In the genomic region with DNA sequence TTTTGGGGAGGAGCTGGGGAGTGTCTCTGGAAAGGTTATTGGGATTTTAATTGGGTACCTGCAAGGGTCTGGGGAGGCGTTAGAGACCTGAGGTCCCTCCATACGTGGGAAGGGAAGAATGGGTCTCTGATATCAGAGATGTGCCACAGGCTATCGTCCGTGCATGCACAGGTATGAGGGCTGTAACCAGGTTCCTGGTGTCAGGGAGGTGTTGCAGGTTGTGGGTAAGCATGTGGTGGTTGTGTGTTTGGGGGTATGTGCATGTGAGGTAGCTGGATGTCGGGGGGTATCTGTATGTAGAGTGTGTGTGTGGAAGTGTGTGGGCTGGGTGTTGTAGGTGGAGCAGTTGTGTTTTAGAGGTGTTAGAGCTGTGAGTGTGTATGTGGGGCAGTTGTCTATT, we compare ENCODE assay signal across 22 cellular contexts. TPM values are rescaled to one million over a fixed set of nuclear protein-coding genes. Genes with fewer than 3 reads are reported as not detected.
DNase-seq lines count a peak whose midpoint lies in the region; ATAC-seq, FAIRE-seq and TF ChIP-seq lines count a peak whose summit lies in the region.
"Had no signal": no experiment of that assay in that cellular context is flagged by ENCODE, and none has a peak within 500 bp of the region (broad histone marks: within the 10 kb centered on the region; RNA-seq: fewer than 3 reads in every experiment).

No MANE protein-coding gene starts in this region.

- no peak overlapping the region for H3K14ac ChIP-seq in H1 (ENCODE audit: insufficient read length)

- no peak overlapping the region for H4K8ac ChIP-seq in H1 (ENCODE audit: extremely low read depth, insufficient read depth, low read length)

- H3K18ac ChIP-seq in H1 (ENCODE audit: extremely low read depth, low read length) = no peak overlapping the region

- TF ChIP-seq EP300 in H1 (IDR thresholded peaks at IDR 0.05; ENCODE audit: borderline replicate concordance in 1 of 2, low read depth in 2 of 2, low read length in 2 of 2) = no peak
- TF ChIP-seq EP300 in ovary (IDR thresholded peaks at IDR 0.05) = no peak

- peaks cover 14% of the 10 kb centered on the region; the same call in 1 of the 2 replicates for H3K23me2 ChIP-seq in H1 (ENCODE audit: low read depth, low read length)

- no peak overlapping the region for H3K56ac ChIP-seq in H1 (replicated peaks; ENCODE audit: insufficient read length, low read depth, low read length)

- no peak overlapping the region for H2AFZ ChIP-seq in H1 (ENCODE audit: low read length)

- no peak overlapping the region for H2BK5ac ChIP-seq in H1 (ENCODE audit: low read depth, low read length)

- POLR2A ChIA-PET in H1 (lab: Charles Lee; ENCODE audit: partially characterized antibody) = interaction anchor here (0.7 to 13.5 kb wide), 6 partner anchors 9 to 99 kb away, joined by 3 to 355 read pairs (median 7); a partner anchor contains a TSS

- no peak overlapping the region for H2BK15ac ChIP-seq in H1 (ENCODE audit: low read length)

- no peak overlapping the region for H2BK12ac ChIP-seq in H1 (ENCODE audit: low read depth, low read length)

- H3K36me3 ChIP-seq in H1 (ENCODE audit: control insufficient read depth in 2 of 4, insufficient read depth in 4 of 4, low read length in 3 of 4) (no peaks in the 10 kb centered on the region), ovary (no peaks in the 10 kb centered on the region), aorta (ENCODE audit: control insufficient read depth in 1 of 2, insufficient read depth in 2 of 2, low read length in 1 of 2) (no peaks in the 10 kb centered on the region), BE2C (no peaks in the 10 kb centered on the region)

- no peak for FAIRE-seq in H1 (lab: Jason Lieb, UNC)
- FAIRE-seq: HTR-8/SVneo had no signal

- TF ChIP-seq CTCF in H1 (IDR thresholded peaks at IDR 0.05; ENCODE audit: control extremely low read depth in 1 of 3, insufficient read depth in 1 of 3, low read depth in 1 of 3, low read length in 3 of 3) = no peak
- no peak for TF ChIP-seq CTCF in ovary (IDR thresholded peaks at IDR 0.05)
- no peak for TF ChIP-seq CTCF in BE2C (IDR thresholded peaks at IDR 0.05; ENCODE audit: low read depth, low read length)

- CTCF ChIA-PET in H1 (lab: Charles Lee; ENCODE audit: partially characterized antibody) = interaction anchor here (1.0 to 37.8 kb wide), 12 partner anchors 10 to 229 kb away, joined by 3 to 1807 read pairs (median 4); a partner anchor contains a TSS

- no peak overlapping the region for H3K4me3 ChIP-seq in H1 (ENCODE audit: extremely low read depth in 1 of 4, insufficient read depth in 2 of 4, low read depth in 3 of 4, low read length in 4 of 4)
- H3K4me3 ChIP-seq in ovary = no peak overlapping the region
- H3K4me3 ChIP-seq in aorta (ENCODE audit: low read length in 2 of 2) = no peak overlapping the region
- no peak overlapping the region for H3K4me3 ChIP-seq in BE2C (ENCODE audit: low read depth, low read length)
- H3K4me3 ChIP-seq: upper lobe of left lung had no signal

- no peak for DNase-seq in stimulated activated naive CD8-positive, alpha-beta T cell treated with anti-CD3 and anti-CD28 coated beads, Interleukin-15, amount 100 ng/mL, for 72 hours
- DNase-seq in stimulated activated naive CD8-positive, alpha-beta T cell treated with anti-CD3 and anti-CD28 coated beads, Interleukin-15, Interleukin-2, amounts not matched to agents 100 U/mL and 50 U/mL, for 24 hours = no peak
- DNase-seq in H1 (ENCODE audit: low read depth in 1 of 2, low spot score in 2 of 2) (no peak), ovary (no peak), aorta (no peak), BE2C (no peak)
- no peak for DNase-seq in stimulated activated CD4-positive, alpha-beta T cell treated with anti-CD3 and anti-CD28 coated beads, Interleukin-15, amount 100 ng/mL, for 24 hours
- DNase-seq: activated B cell treated with CpG ODN at 0.5 μM for 24 hours, activated T-cell treated with anti-CD3 and anti-CD28 coated beads for 4 hours, AML-193, DMS 273 treated with DMSO at 0.1 percent for 48 hours, hippocampal formation, left colon, MM.1S, NCI-H2029, NCI-H526, T-cell, upper lobe of left lung had no signal

- 87% methylated on average over 5 of the region's 5 CpGs; no CpG with 5 or more reads in 1 of the 2 experiments for WGBS in H1 (ENCODE audit: extremely low coverage in 1 of 2, insufficient coverage in 1 of 2, insufficient read length in 1 of 2, insufficient replicate concordance in 2 of 2, low coverage in 1 of 2, low lambda C conversion rate in 2 of 2, missing lambda C conversion rate in 1 of 2), 2 experiments
- WGBS in ovary, 3 donors = 65 to 73% (median 72%) methylated on average over 5 of the region's 5 CpGs
- WGBS in aorta, 2 donors = 53 to 59% methylated on average over 5 of the region's 5 CpGs

- peak overlapping the region in 1 of 2 experiments; percentile 64; a peak in 1 of 4 replicates for H3K4me2 ChIP-seq in H1 (ENCODE audit: insufficient read depth in 1 of 2, low read depth in 2 of 2, low read length in 2 of 2)

- no peak overlapping the region for H2BK120ac ChIP-seq in H1 (replicated peaks; ENCODE audit: low read depth, low read length)

- H3K4me3 Mint-ChIP-seq in stimulated activated naive CD8-positive, alpha-beta T cell treated with anti-CD3 and anti-CD28 coated beads, Interleukin-15, amount 100 ng/mL, for 72 hours = no peak overlapping the region
- H3K4me3 Mint-ChIP-seq: activated B cell treated with CpG ODN at 0.5 μM for 24 hours, T-cell had no signal

- TF ChIP-seq POLR2A in H1 (IDR thresholded peaks at IDR 0.05; ENCODE audit: control extremely low read depth in 1 of 2, low read depth in 2 of 2, low read length in 2 of 2) = no peak
- no peak for TF ChIP-seq POLR2A in ovary (IDR thresholded peaks at IDR 0.05)

- peak overlapping the region; percentile 42 for H3K4ac ChIP-seq in H1 (replicated peaks; ENCODE audit: insufficient read length, low read depth, low read length)

- H3K27me3 Mint-ChIP-seq in stimulated activated naive CD8-positive, alpha-beta T cell treated with anti-CD3 and anti-CD28 coated beads, Interleukin-15, amount 100 ng/mL, for 72 hours = no peaks in the 10 kb centered on the region
- H3K27me3 Mint-ChIP-seq: activated B cell treated with CpG ODN at 0.5 μM for 24 hours, progenitor cell of endocrine pancreas, T-cell had no signal

- H3K4me1 ChIP-seq in H1 (replicated peaks in 1 of 4; ENCODE audit: control insufficient read depth in 3 of 4, insufficient read depth in 4 of 4, low read length in 3 of 4) = peaks cover 26 to 76% (median 58%) of the 10 kb centered on the region in 4 experiments
- H3K4me1 ChIP-seq in ovary (ENCODE audit: insufficient read depth) = peaks cover 73% of the 10 kb centered on the region
- peaks cover 0 to 3% of the 10 kb centered on the region in 2 donors for H3K4me1 ChIP-seq in aorta (ENCODE audit: control insufficient read depth in 1 of 2, insufficient read depth in 2 of 2, low read length in 2 of 2)
- H3K4me1 ChIP-seq in BE2C = peaks cover 42% of the 10 kb centered on the region

- peaks cover 16 to 55% of the 10 kb centered on the region in 2 experiments for H4K20me1 ChIP-seq in H1 (replicated peaks in 1 of 2; ENCODE audit: control insufficient read depth in 1 of 2, insufficient read depth in 2 of 2, low read length in 2 of 2)

- H4K91ac ChIP-seq in H1 (replicated peaks; ENCODE audit: insufficient read length, low read length) = no peak overlapping the region

- no peak overlapping the region for H3K23ac ChIP-seq in H1 (ENCODE audit: insufficient read length)

- no peak overlapping the region for H3K9ac ChIP-seq in H1 (replicated peaks in 1 of 4; ENCODE audit: extremely low read depth in 1 of 4, low read depth in 3 of 4, low read length in 3 of 4)

- no peaks in the 10 kb centered on the region for H3K9me3 ChIP-seq in H1 (ENCODE audit: insufficient read depth in 2 of 2, low read depth in 1 of 2, low read length in 1 of 2)
- H3K9me3 ChIP-seq in ovary = no peaks in the 10 kb centered on the region
- no peaks in the 10 kb centered on the region for H3K9me3 ChIP-seq in aorta (ENCODE audit: control insufficient read depth, low read length)
- H3K9me3 ChIP-seq in BE2C = no peaks in the 10 kb centered on the region
- H3K9me3 ChIP-seq: upper lobe of left lung had no signal

- no peak for TF ChIP-seq RAD21 in H1 (IDR thresholded peaks at IDR 0.05 in 1 of 2, conservative IDR thresholded peaks at IDR 0.05 in 1 of 2; ENCODE audit: low read depth in 2 of 2, low read length in 2 of 2)

- no peak overlapping the region for H4K5ac ChIP-seq in H1 (ENCODE audit: insufficient read length, low read depth, low read length)

- peaks cover 40% of the 10 kb centered on the region for H3K79me1 ChIP-seq in H1 (ENCODE audit: low read depth, low read length)

- no peaks in the 10 kb centered on the region for H3K9me3 Mint-ChIP-seq in stimulated activated naive CD8-positive, alpha-beta T cell treated with anti-CD3 and anti-CD28 coated beads, Interleukin-15, amount 100 ng/mL, for 72 hours
- H3K9me3 Mint-ChIP-seq: activated B cell treated with CpG ODN at 0.5 μM for 24 hours; activated naive CD4-positive, alpha-beta T cell treated with anti-CD3 and anti-CD28 coated beads, Interleukin-2, amount 50 U/mL, for 72 hours; T-cell had no signal

- peaks cover 5 to 89% of the 10 kb centered on the region in 2 experiments; a peak in 3 of 4 replicates for H3K79me2 ChIP-seq in H1 (ENCODE audit: control insufficient read depth in 1 of 2, insufficient read depth in 2 of 2, low read length in 2 of 2)

- no peak overlapping the region for H3K27ac Mint-ChIP-seq in stimulated activated naive CD8-positive, alpha-beta T cell treated with anti-CD3 and anti-CD28 coated beads, Interleukin-15, amount 100 ng/mL, for 72 hours
- H3K27ac Mint-ChIP-seq: activated B cell treated with CpG ODN at 0.5 μM for 24 hours; activated naive CD4-positive, alpha-beta T cell treated with anti-CD3 and anti-CD28 coated beads, Interleukin-2, amount 50 U/mL, for 72 hours; progenitor cell of endocrine pancreas; T-cell had no signal

- ATAC-seq in stimulated activated naive CD8-positive, alpha-beta T cell treated with anti-CD3 and anti-CD28 coated beads, Interleukin-15, amount 100 ng/mL, for 72 hours = peak; percentile 21
- ATAC-seq in stimulated activated naive CD8-positive, alpha-beta T cell treated with anti-CD3 and anti-CD28 coated beads, Interleukin-15, Interleukin-2, amounts not matched to agents 100 U/mL and 50 U/mL, for 24 hours = no peak
- no peak for ATAC-seq in HG03342 (IDR thresholded peaks at IDR 0.05; ENCODE audit: unreplicated experiment)
- ATAC-seq in aorta (ENCODE audit: low FRiP score) = no peak
- ATAC-seq: left colon had no signal

- no peak overlapping the region for H2AK5ac ChIP-seq in H1 (ENCODE audit: low read depth, low read length)

- no peaks in the 10 kb centered on the region for H3K4me1 Mint-ChIP-seq in stimulated activated naive CD8-positive, alpha-beta T cell treated with anti-CD3 and anti-CD28 coated beads, Interleukin-15, amount 100 ng/mL, for 72 hours

- H3K27ac ChIP-seq in H1 (ENCODE audit: low read depth, low read length) (no peak overlapping the region), ovary (peak overlapping the region; percentile 30 to 71), aorta (ENCODE audit: low read depth in 1 of 2, low read length in 2 of 2) (no peak overlapping the region)

- H3K27me3 ChIP-seq in H1 (replicated peaks in 1 of 4; ENCODE audit: control insufficient read depth in 3 of 4, extremely low read depth in 1 of 4, insufficient read depth in 3 of 4, low read length in 3 of 4) (no peaks in the 10 kb centered on the region; a peak in 1 of 7 replicates), ovary (no peaks in the 10 kb centered on the region), aorta (ENCODE audit: control insufficient read depth in 1 of 2, insufficient read depth in 2 of 2, low read length in 1 of 2) (no peaks in the 10 kb centered on the region), BE2C (no peaks in the 10 kb centered on the region)
- H3K27me3 ChIP-seq: upper lobe of left lung had no signal

- H2BK20ac ChIP-seq in H1 (ENCODE audit: low read length) = 0 out of 2 replicates have a peak overlapping the region, but pooled peaks have one; percentile 32

- intact Hi-C loops in ovary (cut with DNase I) (no loop called here), aorta (cut with DNase I) (no loop called here)

RNA-seq across cellular contexts. Expression of a gene that starts 8.3 kb away (rescaled TPM):
- 35.1 and 39.4 TPM in 2 replicates for total RNA-seq in H1 (2021; fragmentation: NEBNext Ultra II Directional; extraction: Animal tissue kit (Norgen Biotek cat#: 25700))
- polyA plus RNA-seq in H1 (2011; rRNA removed) = 4.4 and 8.6 TPM in 2 replicates
- polyA plus RNA-seq in H1 (2011; cell fraction: cytosol; rRNA removed) = 3.3 TPM
- 17.1 TPM for polyA plus RNA-seq in H1 (2011; cell fraction: nucleus; rRNA removed)
- 18.4 to 23.0 TPM (median 21.1 TPM) in 4 replicates for polyA plus RNA-seq in H1 (2012, experiment 1 of 2)
- polyA plus RNA-seq in H1 (2012, experiment 2 of 2) = 17.0 TPM
- 11.2 TPM for polyA plus RNA-seq in H1 (2013, experiment 1 of 2)
- polyA plus RNA-seq in H1 (2013, experiment 2 of 2) = 11.1 TPM
- 4.4 and 6.1 TPM in 2 replicates for polyA minus RNA-seq in H1 (2011; rRNA and poly(A)+ RNA removed)
- 11.9 TPM for polyA minus RNA-seq in H1 (2011; cell fraction: cytosol; rRNA and poly(A)+ RNA removed)
- polyA minus RNA-seq in H1 (2011; cell fraction: nucleus; rRNA and poly(A)+ RNA removed) = 10.5 TPM
- 100 to 1,000 TPM in 3 of 7 donors, 10 to 100 TPM in 4; 11.3 to 159 (median 91.2) TPM for total RNA-seq in ovary
- polyA plus RNA-seq in ovary = 10 to 100 TPM; 11.2 to 33.2 TPM
- 10 to 100 TPM; 63.5 to 89.1 TPM for total RNA-seq in aorta
- polyA plus RNA-seq in aorta = 10 to 100 TPM in 1 of 2 donors, 1 to 10 TPM in 1; 7.8 to 23.9 TPM
- 49.9 TPM for polyA plus RNA-seq in BE2C (2012; ENCODE audit: insufficient read depth, insufficient read length, low read depth)

RNA-seq across cellular contexts. Expression of a gene that starts 39.4 kb away (rescaled TPM):
- 0.22 and 0.36 TPM in 2 replicates for total RNA-seq in H1 (2021; fragmentation: NEBNext Ultra II Directional; extraction: Animal tissue kit (Norgen Biotek cat#: 25700))
- 0.86 and 0.95 TPM in 2 replicates for polyA plus RNA-seq in H1 (2011; rRNA removed)
- 0.62 TPM for polyA plus RNA-seq in H1 (2011; cell fraction: cytosol; rRNA removed)
- 1.6 TPM for polyA plus RNA-seq in H1 (2011; cell fraction: nucleus; rRNA removed)
- polyA plus RNA-seq in H1 (2012, experiment 1 of 2) = 0.39 to 0.50 TPM (median 0.42 TPM) in 3 of 4 replicates, not detected in the other
- polyA plus RNA-seq in H1 (2012, experiment 2 of 2) = 0.18 TPM
- 0.34 TPM for polyA plus RNA-seq in H1 (2013, experiment 1 of 2)
- polyA plus RNA-seq in H1 (2013, experiment 2 of 2) = 0.33 TPM
- 0.57 and 1.2 TPM in 2 replicates for polyA minus RNA-seq in H1 (2011; rRNA and poly(A)+ RNA removed)
- polyA minus RNA-seq in H1 (2011; cell fraction: cytosol; rRNA and poly(A)+ RNA removed) = not detected
- polyA minus RNA-seq in H1 (2011; cell fraction: nucleus; rRNA and poly(A)+ RNA removed) = 0.60 TPM
- total RNA-seq in ovary = 10 to 100 TPM in 1 of 7 donors, 1 to 10 TPM in 6; 1.1 to 14.1 (median 4.2) TPM
- 1 to 10 TPM; 4.2 to 6.8 TPM for polyA plus RNA-seq in ovary
- total RNA-seq in aorta = 10 to 100 TPM; 12.1 to 21.7 TPM
- polyA plus RNA-seq in aorta = 10 to 100 TPM in 1 of 2 donors, 1 to 10 TPM in 1; 2.8 to 12.1 TPM
- polyA plus RNA-seq in BE2C (2012; ENCODE audit: insufficient read depth, insufficient read length, low read depth) = not detected
- total RNA-seq: progenitor cell of endocrine pancreas had no signal

Comparison
In these comparisons a context has a peak if more than half of its experiments do, and no peak if none do; other contexts are left out.
1. H3K27ac ChIP-seq: peak in ovary (2 of 2); none in H1 (single experiment) and aorta (0 of 2).